In genomic region chr2:112254466-112255240, GRCh38 we compare ENCODE assay signal across 8 cellular contexts.
DNase-seq lines count a peak whose midpoint lies in the region; ATAC-seq and TF ChIP-seq lines count a peak whose summit lies in the region.

Gene ZC3H8 (minus strand): TSS chr2:112255042. CDS start chr2:112254981, 61 bp downstream.

- no peaks in the 10 kb centered on the region for H3K9me3 ChIP-seq in iPS-18c (ENCODE audit: control insufficient read depth, insufficient read depth, low read length)

- DNase-seq in AG08395 (ENCODE audit: low spot score) (peak; percentile 100), NCI-H2196 treated with DMSO at 0.1 percent for 48 hours (lab: John Stamatoyannopoulos, UW; ENCODE audit: unreplicated experiment) (peak; percentile 83), T47D (ENCODE audit: low read depth in 1 of 2, low spot score in 1 of 2) (peak; percentile 92 to 94)

- H3K27ac ChIP-seq in VCaP (peak within 1 kb of the TSS; percentile 91), skin epidermis (peak within 1 kb of the TSS; percentile 1 to 94 (median 87))

- in situ Hi-C loops in T47D (cut with HindIII; ENCODE audit: low pct_unique_long_range_greater_than_20kb, low sequenced_read_pairs): no loop called here

- TF ChIP-seq CTCF in VCaP (conservative IDR thresholded peaks at IDR 0.05): no peak

- ATAC-seq in GM18873 (IDR thresholded peaks at IDR 0.05; ENCODE audit: low FRiP score, unreplicated experiment): peak; percentile 66
- peak; percentile 93 for ATAC-seq in HG03135 (IDR thresholded peaks at IDR 0.05; ENCODE audit: unreplicated experiment)

- H3K4me3 ChIP-seq in iPS-18c (ENCODE audit: insufficient read depth, low read depth, low read length) (peak within 1 kb of the TSS; percentile 80), skin epidermis (peak within 1 kb of the TSS; percentile 57 to 78 (median 69))

Comparison
In these comparisons a context has a peak if more than half of its experiments do, and no peak if none do; other contexts are left out.
1. Peak in every context shown above with its lines: DNase-seq, ATAC-seq, H3K4me3 ChIP-seq and H3K27ac ChIP-seq.